Comparison of ENCODE assay signal across 28 cellular contexts in genomic region chr4:173488656-173489055, GRCh38. TPM values are rescaled to one million over a fixed set of nuclear protein-coding genes. Genes with fewer than 3 reads are reported as not detected.
"Had no signal": no experiment of that assay in that cellular context is flagged by ENCODE, and none has a peak within 500 bp of the region (broad histone marks: within the 10 kb centered on the region; RNA-seq: fewer than 3 reads in every experiment).

No MANE protein-coding gene starts in this region.

- DNase-seq: activated CD4-positive, alpha-beta T cell treated with anti-CD3 and anti-CD28 coated beads for 1 hour; activated CD4-positive, alpha-beta T cell treated with anti-CD3 and anti-CD28 coated beads, Interleukin-2, amount 50 U/mL, for 4 hours; activated CD8-positive, alpha-beta memory T cell treated with anti-CD3 and anti-CD28 coated beads, Interleukin-2, amount 50 U/mL, for 48 hours; activated naive CD4-positive, alpha-beta T cell; activated T-cell treated with anti-CD3 and anti-CD28 coated beads, Interleukin-2, amount 50 U/mL, for 4 hours; amniotic stem cell; colonic mucosa; glutamatergic neuron; hippocampal formation; left ventricle myocardium superior; mammary epithelial cell; midbrain; pancreas; psoas muscle; stimulated activated CD4-positive, alpha-beta T cell treated with anti-CD3 and anti-CD28 coated beads, Interleukin-15, amount 100 ng/mL, for 24 hours; stimulated activated CD4-positive, alpha-beta T cell treated with anti-CD3 and anti-CD28 coated beads, Interleukin-2, amount 100 ng/mL, for 48 hours; stimulated activated CD8-positive, alpha-beta memory T cell treated with anti-CD3 and anti-CD28 coated beads, Interleukin-4, amount 100 ng/mL, for 48 hours; stimulated activated naive B cell treated with anti-CD40 and anti-IgM and Interleukin-4, amounts not matched to agents 10 μg/mL and 1 μg/mL and 100 μg/mL, for 72 hours; T-helper 9 cell; upper lobe of left lung had no signal

- H3K36me3 ChIP-seq: colonic mucosa, esophagus muscularis mucosa, pancreas, right atrium auricular region, thoracic aorta, upper lobe of left lung had no signal

- H3K27me3 ChIP-seq: colonic mucosa, esophagus muscularis mucosa, pancreas, right atrium auricular region, upper lobe of left lung had no signal

- H3K4me3 ChIP-seq: colonic mucosa, esophagus muscularis mucosa, pancreas, psoas muscle, right atrium auricular region, skin epidermis, thoracic aorta, upper lobe of left lung had no signal

- H3K4me1 ChIP-seq: colonic mucosa, pancreas, psoas muscle had no signal

- H3K9me3 ChIP-seq: colonic mucosa, esophagus muscularis mucosa, pancreas, psoas muscle, right atrium auricular region, thoracic aorta, upper lobe of left lung had no signal

- ATAC-seq: activated T-cell treated with anti-CD3 and anti-CD28 coated beads, Interleukin-2, amount 50 U/mL, for 4 hours; left ventricle myocardium superior; pancreas; psoas muscle; stimulated activated naive B cell treated with anti-CD40 and anti-IgM and Interleukin-4, amounts not matched to agents 10 μg/mL and 1 μg/mL and 100 μg/mL, for 72 hours had no signal

- H3K27ac ChIP-seq: colonic mucosa, pancreas, psoas muscle, upper lobe of left lung had no signal

RNA-seq across cellular contexts. Expression of gene HAND2, which starts 41.4 kb away (rescaled TPM):
- total RNA-seq: activated CD8-positive, alpha-beta memory T cell treated with anti-CD3 and anti-CD28 coated beads for 36 hours; activated T-cell treated with anti-CD3 and anti-CD28 coated beads, Interleukin-2, amount 50 U/mL, for 4 hours; activated T-helper 2 cell treated with anti-CD3 and anti-CD28 coated beads, Interferon-gamma antibody, Interleukin-2, Interleukin-4, amounts not matched to agents 10 μg/mL and 5 μg/mL and 100 μg/mL, durations not matched to agents 14 hours and 24 hours and 36 hours; frontal cortex; mammary epithelial cell; T-helper 1 cell treated with Interleukin-12 subunit alpha and Interleukin-12 subunit beta and Interleukin-4 antibody, amounts not matched to agents 30 ng/mL and 1 ng/mL, for 36 hours had no signal
- polyA plus RNA-seq: mammary epithelial cell had no signal
